Comparison of ENCODE assay signal across 1 cellular context in genomic region chr10:133375357-133376115, GRCh38.
TF ChIP-seq lines count a peak whose summit lies in the region.

No MANE protein-coding gene starts in this region.

TF ChIP-seq in HEK293, 187 proteins besides CTCF, POLR2A, EP300 and RAD21 (continued from another document and continues in another):
- TF ChIP-seq, protein P1, sequence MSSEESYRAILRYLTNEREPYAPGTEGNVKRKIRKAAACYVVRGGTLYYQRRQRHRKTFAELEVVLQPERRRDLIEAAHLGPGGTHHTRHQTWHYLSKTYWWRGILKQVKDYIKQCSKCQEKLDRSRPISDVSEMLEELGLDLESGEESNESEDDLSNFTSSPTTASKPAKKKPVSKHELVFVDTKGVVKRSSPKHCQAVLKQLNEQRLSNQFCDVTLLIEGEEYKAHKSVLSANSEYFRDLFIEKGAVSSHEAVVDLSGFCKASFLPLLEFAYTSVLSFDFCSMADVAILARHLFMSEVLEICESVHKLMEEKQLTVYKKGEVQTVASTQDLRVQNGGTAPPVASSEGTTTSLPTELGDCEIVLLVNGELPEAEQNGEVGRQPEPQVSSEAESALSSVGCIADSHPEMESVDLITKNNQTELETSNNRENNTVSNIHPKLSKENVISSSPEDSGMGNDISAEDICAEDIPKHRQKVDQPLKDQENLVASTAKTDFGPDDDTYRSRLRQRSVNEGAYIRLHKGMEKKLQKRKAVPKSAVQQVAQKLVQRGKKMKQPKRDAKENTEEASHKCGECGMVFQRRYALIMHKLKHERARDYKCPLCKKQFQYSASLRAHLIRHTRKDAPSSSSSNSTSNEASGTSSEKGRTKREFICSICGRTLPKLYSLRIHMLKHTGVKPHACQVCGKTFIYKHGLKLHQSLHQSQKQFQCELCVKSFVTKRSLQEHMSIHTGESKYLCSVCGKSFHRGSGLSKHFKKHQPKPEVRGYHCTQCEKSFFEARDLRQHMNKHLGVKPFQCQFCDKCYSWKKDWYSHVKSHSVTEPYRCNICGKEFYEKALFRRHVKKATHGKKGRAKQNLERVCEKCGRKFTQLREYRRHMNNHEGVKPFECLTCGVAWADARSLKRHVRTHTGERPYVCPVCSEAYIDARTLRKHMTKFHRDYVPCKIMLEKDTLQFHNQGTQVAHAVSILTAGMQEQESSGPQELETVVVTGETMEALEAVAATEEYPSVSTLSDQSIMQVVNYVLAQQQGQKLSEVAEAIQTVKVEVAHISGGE (tag by site-specific recombination; conservative IDR thresholded peaks at IDR 0.05; ENCODE audit: low read depth): peak; percentile 27; the same call in 1 of the 2 replicates
- TF ChIP-seq ZNF274 (IDR thresholded peaks at IDR 0.05; ENCODE audit: low read length) (no peak), ZNF274 (tag by site-specific recombination; IDR thresholded peaks at IDR 0.05; ENCODE audit: borderline replicate concordance) (no peak), ZNF600 (tag by site-specific recombination; IDR thresholded peaks at IDR 0.05) (peak; percentile 81), ZNF223 (tag by site-specific recombination; IDR thresholded peaks at IDR 0.05) (no peak), ZNF423 (tag by site-specific recombination; IDR thresholded peaks at IDR 0.05) (peak; percentile 91), ZNF280C (tag by site-specific recombination; IDR thresholded peaks at IDR 0.05) (no peak), MEIS1 (CRISPR knock-in tag; IDR thresholded peaks at IDR 0.05; ENCODE audit: borderline replicate concordance) (no peak), PATZ1 (tag by site-specific recombination; IDR thresholded peaks at IDR 0.05) (peak; percentile 81), ZNF623 (tag by site-specific recombination; IDR thresholded peaks at IDR 0.05) (no peak), ZNF221 (tag by site-specific recombination; IDR thresholded peaks at IDR 0.05; ENCODE audit: borderline replicate concordance) (no peak), TCF7L2 (IDR thresholded peaks at IDR 0.05; ENCODE audit: borderline replicate concordance, low read depth, low read length) (no peak), ZNF350 (tag by site-specific recombination; IDR thresholded peaks at IDR 0.05) (no peak), GLIS1 (tag by site-specific recombination; IDR thresholded peaks at IDR 0.05) (peak; percentile 61), ZNF449 (tag by site-specific recombination; IDR thresholded peaks at IDR 0.05) (peak; percentile 98), ZFHX2 (tag by site-specific recombination; conservative IDR thresholded peaks at IDR 0.05) (peak; percentile 41), ZNF169 (tag by site-specific recombination; IDR thresholded peaks at IDR 0.05) (no peak), ZNF701 (tag by site-specific recombination; IDR thresholded peaks at IDR 0.05) (no peak), SCRT1 (tag by site-specific recombination; IDR thresholded peaks at IDR 0.05; ENCODE audit: borderline replicate concordance) (no peak), ZNF366 (tag by site-specific recombination; conservative IDR thresholded peaks at IDR 0.05) (no peak), ZNF660 (tag by site-specific recombination; IDR thresholded peaks at IDR 0.05) (peak; percentile 68; the same call in 1 of the 2 replicates), ZNF621 (tag by site-specific recombination; IDR thresholded peaks at IDR 0.05) (no peak), ZNF549 (tag by site-specific recombination; IDR thresholded peaks at IDR 0.05) (no peak), ZNF2 (tag by site-specific recombination; IDR thresholded peaks at IDR 0.05) (peak; percentile 37; the same call in 1 of the 2 replicates), ZNF335 (tag by site-specific recombination; conservative IDR thresholded peaks at IDR 0.05) (peak; percentile 75), REPIN1 (tag by site-specific recombination; IDR thresholded peaks at IDR 0.05; ENCODE audit: low read depth) (no peak), WT1 (tag by site-specific recombination; IDR thresholded peaks at IDR 0.05) (0 out of 2 replicates have a peak, but pooled peaks have one; percentile 19), ZNF302 (tag by site-specific recombination; IDR thresholded peaks at IDR 0.05; ENCODE audit: low read depth) (no peak), ZNF112 (tag by site-specific recombination; IDR thresholded peaks at IDR 0.05) (no peak), ZNF133 (tag by site-specific recombination; IDR thresholded peaks at IDR 0.05) (no peak), ZSCAN30 (tag by site-specific recombination; IDR thresholded peaks at IDR 0.05) (no peak), HOXD13 (CRISPR knock-in tag; IDR thresholded peaks at IDR 0.05; ENCODE audit: borderline replicate concordance) (no peak), ZNF707 (tag by site-specific recombination; IDR thresholded peaks at IDR 0.05) (no peak), MZF1 (tag by site-specific recombination; IDR thresholded peaks at IDR 0.05; ENCODE audit: borderline replicate concordance) (0 out of 2 replicates have a peak, but pooled peaks have one; percentile 45), ATF2 (tag by site-specific recombination; IDR thresholded peaks at IDR 0.05; ENCODE audit: low read depth) (peak; percentile 56; the same call in 1 of the 2 replicates)
- TF ChIP-seq, protein P2, sequence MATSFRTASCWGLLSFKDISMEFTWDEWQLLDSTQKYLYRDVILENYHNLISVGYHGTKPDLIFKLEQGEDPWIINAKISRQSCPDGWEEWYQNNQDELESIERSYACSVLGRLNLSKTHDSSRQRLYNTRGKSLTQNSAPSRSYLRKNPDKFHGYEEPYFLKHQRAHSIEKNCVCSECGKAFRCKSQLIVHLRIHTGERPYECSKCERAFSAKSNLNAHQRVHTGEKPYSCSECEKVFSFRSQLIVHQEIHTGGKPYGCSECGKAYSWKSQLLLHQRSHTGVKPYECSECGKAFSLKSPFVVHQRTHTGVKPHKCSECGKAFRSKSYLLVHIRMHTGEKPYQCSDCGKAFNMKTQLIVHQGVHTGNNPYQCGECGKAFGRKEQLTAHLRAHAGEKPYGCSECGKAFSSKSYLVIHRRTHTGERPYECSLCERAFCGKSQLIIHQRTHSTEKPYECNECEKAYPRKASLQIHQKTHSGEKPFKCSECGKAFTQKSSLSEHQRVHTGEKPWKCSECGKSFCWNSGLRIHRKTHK (tag by site-specific recombination; IDR thresholded peaks at IDR 0.05): no peak
- TF ChIP-seq, protein P3, sequence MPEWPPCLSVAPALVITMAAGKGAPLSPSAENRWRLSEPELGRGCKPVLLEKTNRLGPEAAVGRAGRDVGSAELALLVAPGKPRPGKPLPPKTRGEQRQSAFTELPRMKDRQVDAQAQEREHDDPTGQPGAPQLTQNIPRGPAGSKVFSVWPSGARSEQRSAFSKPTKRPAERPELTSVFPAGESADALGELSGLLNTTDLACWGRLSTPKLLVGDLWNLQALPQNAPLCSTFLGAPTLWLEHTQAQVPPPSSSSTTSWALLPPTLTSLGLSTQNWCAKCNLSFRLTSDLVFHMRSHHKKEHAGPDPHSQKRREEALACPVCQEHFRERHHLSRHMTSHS (tag by site-specific recombination; IDR thresholded peaks at IDR 0.05): no peak
- TF ChIP-seq, protein P4, sequence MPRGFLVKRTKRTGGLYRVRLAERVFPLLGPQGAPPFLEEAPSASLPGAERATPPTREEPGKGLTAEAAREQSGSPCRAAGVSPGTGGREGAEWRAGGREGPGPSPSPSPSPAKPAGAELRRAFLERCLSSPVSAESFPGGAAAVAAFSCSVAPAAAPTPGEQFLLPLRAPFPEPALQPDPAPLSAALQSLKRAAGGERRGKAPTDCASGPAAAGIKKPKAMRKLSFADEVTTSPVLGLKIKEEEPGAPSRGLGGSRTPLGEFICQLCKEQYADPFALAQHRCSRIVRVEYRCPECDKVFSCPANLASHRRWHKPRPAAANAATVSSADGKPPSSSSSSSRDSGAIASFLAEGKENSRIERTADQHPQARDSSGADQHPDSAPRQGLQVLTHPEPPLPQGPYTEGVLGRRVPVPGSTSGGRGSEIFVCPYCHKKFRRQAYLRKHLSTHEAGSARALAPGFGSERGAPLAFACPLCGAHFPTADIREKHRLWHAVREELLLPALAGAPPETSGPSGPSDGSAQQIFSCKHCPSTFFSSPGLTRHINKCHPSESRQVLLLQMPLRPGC (tag by site-specific recombination; IDR thresholded peaks at IDR 0.05): 0 out of 2 replicates have a peak, but pooled peaks have one; percentile 36
- TF ChIP-seq, protein P5, sequence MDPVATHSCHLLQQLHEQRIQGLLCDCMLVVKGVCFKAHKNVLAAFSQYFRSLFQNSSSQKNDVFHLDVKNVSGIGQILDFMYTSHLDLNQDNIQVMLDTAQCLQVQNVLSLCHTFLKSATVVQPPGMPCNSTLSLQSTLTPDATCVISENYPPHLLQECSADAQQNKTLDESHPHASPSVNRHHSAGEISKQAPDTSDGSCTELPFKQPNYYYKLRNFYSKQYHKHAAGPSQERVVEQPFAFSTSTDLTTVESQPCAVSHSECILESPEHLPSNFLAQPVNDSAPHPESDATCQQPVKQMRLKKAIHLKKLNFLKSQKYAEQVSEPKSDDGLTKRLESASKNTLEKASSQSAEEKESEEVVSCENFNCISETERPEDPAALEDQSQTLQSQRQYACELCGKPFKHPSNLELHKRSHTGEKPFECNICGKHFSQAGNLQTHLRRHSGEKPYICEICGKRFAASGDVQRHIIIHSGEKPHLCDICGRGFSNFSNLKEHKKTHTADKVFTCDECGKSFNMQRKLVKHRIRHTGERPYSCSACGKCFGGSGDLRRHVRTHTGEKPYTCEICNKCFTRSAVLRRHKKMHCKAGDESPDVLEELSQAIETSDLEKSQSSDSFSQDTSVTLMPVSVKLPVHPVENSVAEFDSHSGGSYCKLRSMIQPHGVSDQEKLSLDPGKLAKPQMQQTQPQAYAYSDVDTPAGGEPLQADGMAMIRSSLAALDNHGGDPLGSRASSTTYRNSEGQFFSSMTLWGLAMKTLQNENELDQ (tag by site-specific recombination; IDR thresholded peaks at IDR 0.05; ENCODE audit: low read depth): no peak
- TF ChIP-seq, protein P6, sequence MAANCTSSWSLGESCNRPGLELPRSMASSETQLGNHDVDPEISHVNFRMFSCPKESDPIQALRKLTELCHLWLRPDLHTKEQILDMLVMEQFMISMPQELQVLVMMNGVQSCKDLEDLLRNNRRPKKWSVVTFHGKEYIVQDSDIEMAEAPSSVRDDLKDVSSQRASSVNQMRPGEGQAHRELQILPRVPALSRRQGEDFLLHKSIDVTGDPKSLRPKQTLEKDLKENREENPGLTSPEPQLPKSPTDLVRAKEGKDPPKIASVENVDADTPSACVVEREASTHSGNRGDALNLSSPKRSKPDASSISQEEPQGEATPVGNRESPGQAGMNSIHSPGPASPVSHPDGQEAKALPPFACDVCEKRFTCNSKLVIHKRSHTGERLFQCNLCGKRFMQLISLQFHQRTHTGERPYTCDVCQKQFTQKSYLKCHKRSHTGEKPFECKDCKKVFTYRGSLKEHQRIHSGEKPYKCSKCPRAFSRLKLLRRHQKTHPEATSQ (tag by site-specific recombination; IDR thresholded peaks at IDR 0.05): no peak
